ENCODE assay signal across 15 cellular contexts in the genomic region with DNA sequence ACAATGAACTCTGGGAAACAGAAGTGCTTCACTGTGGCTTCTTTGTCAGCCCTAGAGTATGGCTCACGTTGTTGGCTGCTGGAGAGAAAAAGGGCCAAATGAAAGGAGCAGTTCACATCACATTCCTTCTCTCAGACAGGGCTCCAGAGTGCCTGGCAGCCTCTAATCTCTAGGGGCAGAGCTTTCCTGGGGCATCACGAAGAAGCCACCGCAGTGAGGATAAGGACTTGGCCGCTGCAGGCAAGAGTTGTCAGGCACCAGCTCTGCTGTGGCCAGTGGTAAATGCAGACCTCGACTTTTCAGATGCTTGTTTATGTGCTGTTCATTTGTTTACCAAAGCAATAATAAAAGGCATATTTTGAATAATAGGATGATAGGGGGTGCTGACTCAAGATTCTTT.
"Had no signal": no experiment of that assay in that cellular context is flagged by ENCODE, and none has a peak within 500 bp of the region (broad histone marks: within the 10 kb centered on the region; RNA-seq: fewer than 3 reads in every experiment).

No MANE protein-coding gene starts in this region.

- H3K4me1 ChIP-seq: suprapubic skin, thyroid gland, uterus had no signal

- H3K36me3 ChIP-seq: esophagus muscularis mucosa, gastrocnemius medialis, neutrophil, suprapubic skin, thyroid gland, uterus had no signal

- ATAC-seq: effector memory CD8-positive, alpha-beta T cell; gastrocnemius medialis; stimulated activated effector memory CD8-positive, alpha-beta T cell treated with anti-CD3 and anti-CD28 coated beads, Interleukin-12 subunit alpha, Interleukin-12 subunit beta, amount 100 ng/mL, for 72 hours; stimulated activated naive CD8-positive, alpha-beta T cell treated with anti-CD3 and anti-CD28 coated beads, Interleukin-15, Interleukin-2, amounts not matched to agents 100 U/mL and 50 U/mL, for 24 hours had no signal

- H3K27me3 ChIP-seq: esophagus muscularis mucosa, gastrocnemius medialis, neutrophil, suprapubic skin, thyroid gland, uterus had no signal

- H3K27ac ChIP-seq: epithelial cell of prostate, esophagus muscularis mucosa, gastrocnemius medialis, neutrophil, suprapubic skin, thyroid gland, uterus had no signal

- H3K9me3 ChIP-seq: esophagus muscularis mucosa, gastrocnemius medialis, neutrophil, suprapubic skin, thyroid gland, uterus had no signal

- H3K4me3 ChIP-seq: esophagus muscularis mucosa, gastrocnemius medialis, suprapubic skin, thyroid gland, uterus had no signal

- DNase-seq: effector memory CD8-positive, alpha-beta T cell; gastrocnemius medialis; immature natural killer cell; naive B cell; posterior cingulate gyrus; stimulated activated CD4-positive, alpha-beta T cell treated with anti-CD3 and anti-CD28 coated beads, Interleukin-4, amount 100 ng/mL, for 1 hour; stimulated activated CD8-positive, alpha-beta memory T cell treated with anti-CD3 and anti-CD28 coated beads, Interleukin-4, amount 100 ng/mL, for 48 hours; stimulated activated naive CD8-positive, alpha-beta T cell treated with anti-CD3 and anti-CD28 coated beads, Interleukin-15, Interleukin-2, amounts not matched to agents 100 U/mL and 50 U/mL, for 24 hours; thyroid gland; uterus had no signal
